Comparison of ENCODE assay signal across 24 cellular contexts in the genomic region with DNA sequence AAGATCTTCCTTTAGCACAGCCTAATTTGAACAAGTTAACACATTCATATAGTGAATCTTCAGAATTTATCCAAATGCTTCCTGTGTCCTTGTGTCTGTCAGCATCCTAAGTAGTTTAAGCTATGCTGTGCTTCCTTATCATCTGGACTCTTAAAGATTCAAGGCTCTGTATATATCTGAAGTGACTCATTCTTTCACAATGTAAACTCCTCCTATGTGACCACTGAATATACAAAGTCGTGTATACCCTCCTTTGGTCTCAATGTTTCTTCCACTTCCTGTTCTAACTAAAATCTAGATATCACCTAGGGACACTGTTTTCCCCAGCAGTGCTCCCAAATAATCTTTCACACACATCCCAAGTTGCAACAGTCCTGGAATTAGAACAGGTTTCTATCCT.
A peak's percentile ranks its signal among the peaks of the same experiment; 100 is the strongest.
DNase-seq lines count a peak whose midpoint lies in the region; ATAC-seq and TF ChIP-seq lines count a peak whose summit lies in the region.
"Had no signal": no experiment of that assay in that cellular context is flagged by ENCODE, and none has a peak within 500 bp of the region (broad histone marks: within the 10 kb centered on the region; RNA-seq: fewer than 3 reads in every experiment).

No MANE protein-coding gene starts in this region.

- H3K9me3 ChIP-seq in Panc1 (ENCODE audit: control insufficient read depth, insufficient read depth, low read depth, low read length) (no peaks in the 10 kb centered on the region), smooth muscle cell (replicated peaks; ENCODE audit: low read depth) (no peaks in the 10 kb centered on the region)
- H3K9me3 ChIP-seq: gastroesophageal sphincter, ovary, suprapubic skin, vagina had no signal

- H3F3A ChIP-seq in smooth muscle cell (ENCODE audit: low read depth) = no peaks in the 10 kb centered on the region

- no peaks in the 10 kb centered on the region for H4K20me1 ChIP-seq in smooth muscle cell (ENCODE audit: low read depth)

- H3K27ac ChIP-seq in Panc1 (ENCODE audit: low read length) (peak overlapping the region; percentile 21; the same call in 1 of the 2 replicates), smooth muscle cell (ENCODE audit: low read depth) (peak overlapping the region; percentile 49)
- H3K27ac ChIP-seq: cardiac muscle cell, gastroesophageal sphincter, ovary, suprapubic skin, vagina had no signal

- H3K79me2 ChIP-seq in smooth muscle cell (ENCODE audit: low read depth) = no peaks in the 10 kb centered on the region

- H3K27me3 ChIP-seq in Panc1 (ENCODE audit: control insufficient read depth, insufficient read depth, low read length) = no peaks in the 10 kb centered on the region
- no peaks in the 10 kb centered on the region for H3K27me3 ChIP-seq in smooth muscle cell (ENCODE audit: low read depth)
- H3K27me3 ChIP-seq: cardiac muscle cell, gastroesophageal sphincter, suprapubic skin, vagina had no signal

- POLR2A ChIA-PET in Panc1 (lab: Charles Lee) = no interaction called here

- no peak overlapping the region for H3K9ac ChIP-seq in smooth muscle cell (ENCODE audit: low read depth)

- intact Hi-C loops in Panc1 (cut with micrococcal nuclease; ENCODE audit: unreplicated experiment) = no loop called here

- CTCF ChIA-PET in Panc1 (lab: Charles Lee) = no interaction called here

- no peak overlapping the region for H3K4me3 ChIP-seq in Panc1 (ENCODE audit: low read depth in 2 of 2, low read length in 2 of 2)
- no peak overlapping the region for H3K4me3 ChIP-seq in epithelial cell of esophagus (ENCODE audit: low read length)
- H3K4me3 ChIP-seq in smooth muscle cell = no peak overlapping the region
- H3K4me3 ChIP-seq: cardiac muscle cell, gastroesophageal sphincter, ovary, suprapubic skin, vagina had no signal

- no peaks in the 10 kb centered on the region for H3K36me3 ChIP-seq in Panc1 (ENCODE audit: control insufficient read depth, insufficient read depth, low read length)
- no peaks in the 10 kb centered on the region for H3K36me3 ChIP-seq in smooth muscle cell (ENCODE audit: low read depth)
- H3K36me3 ChIP-seq: cardiac muscle cell, gastroesophageal sphincter, ovary, suprapubic skin, vagina had no signal

- peak overlapping the region; percentile 10 for H3K4me2 ChIP-seq in smooth muscle cell

- ATAC-seq in Panc1 (no peak; the same call in 1 of the 2 replicates), HG03521 (IDR thresholded peaks at IDR 0.05; ENCODE audit: unreplicated experiment) (no peak), GM19463 (IDR thresholded peaks at IDR 0.05; ENCODE audit: unreplicated experiment) (no peak)
- ATAC-seq: gastroesophageal sphincter; naive thymus-derived CD4-positive, alpha-beta T cell; right cardiac atrium; T-helper 17 cell had no signal

- WGBS in smooth muscle cell (ENCODE audit: low lambda C conversion rate) = 0% methylated on average over 1 of the region's 1 CpG

- peak overlapping the region; percentile 10 for H2AFZ ChIP-seq in smooth muscle cell (ENCODE audit: low read depth)

- DNase-seq in SIG-M5 treated with dmso at 0.1 percent for 504 hours (lab: John Stamatoyannopoulos, UW; ENCODE audit: unreplicated experiment) (peak; percentile 52), SIG-M5 (lab: John Stamatoyannopoulos, UW) (no peak), Panc1 (ENCODE audit: low read depth, low spot score) (no peak), epithelial cell of esophagus (ENCODE audit: low read depth) (peak; percentile 4), smooth muscle cell (lab: John Stamatoyannopoulos, UW; ENCODE audit: unreplicated experiment) (no peak), NCI-H2171 (lab: John Stamatoyannopoulos, UW) (no peak)
- DNase-seq: 8988T; activated CD4-positive, alpha-beta T cell treated with anti-CD3 and anti-CD28 coated beads, Interleukin-2, amount 50 U/mL, for 4 hours; activated effector memory CD4-positive, alpha-beta T cell treated with Interleukin-2 at 50 U/mL for 16 hours; C1 segment of cervical spinal cord; GDM1; Karpas-422; naive thymus-derived CD4-positive, alpha-beta T cell; NCI-H2107; NCI-H524; ovary; right cardiac atrium; T-helper 17 cell had no signal

- in situ Hi-C loops in Panc1 (cut with HindIII; ENCODE audit: low pct_unique_long_range_greater_than_20kb, low sequenced_read_pairs) = no loop called here

- BruUV-seq in Panc1 (replicated peaks; lab: Mats Ljungman, UMichigan) = no TSS peak

- H3K4me1 ChIP-seq in Panc1 (ENCODE audit: control insufficient read depth, insufficient read depth, low read length) (no peaks in the 10 kb centered on the region; the same call in 1 of the 2 replicates), smooth muscle cell (ENCODE audit: low read depth) (no peaks in the 10 kb centered on the region)
- H3K4me1 ChIP-seq: gastroesophageal sphincter, suprapubic skin, vagina had no signal

- no peak for TF ChIP-seq CTCF in Panc1 (IDR thresholded peaks at IDR 0.05)
- TF ChIP-seq CTCF in epithelial cell of esophagus (IDR thresholded peaks at IDR 0.05; ENCODE audit: insufficient read depth, low read depth, low read length, missing control alignments) = no peak
- no peak for TF ChIP-seq CTCF in smooth muscle cell (IDR thresholded peaks at IDR 0.05; ENCODE audit: borderline replicate concordance, insufficient read depth, poor library complexity, severe bottlenecking)

Comparison
In these comparisons a context has a peak if more than half of its experiments do, and no peak if none do; other contexts are left out.
1. DNase-seq: peak in SIG-M5 treated with dmso at 0.1 percent for 504 hours (single experiment) and epithelial cell of esophagus (single experiment); none in SIG-M5 (single experiment), Panc1 (single experiment), smooth muscle cell (single experiment) and NCI-H2171 (single experiment).